22 cellular contexts compared by ENCODE assay signal in the genomic region with DNA sequence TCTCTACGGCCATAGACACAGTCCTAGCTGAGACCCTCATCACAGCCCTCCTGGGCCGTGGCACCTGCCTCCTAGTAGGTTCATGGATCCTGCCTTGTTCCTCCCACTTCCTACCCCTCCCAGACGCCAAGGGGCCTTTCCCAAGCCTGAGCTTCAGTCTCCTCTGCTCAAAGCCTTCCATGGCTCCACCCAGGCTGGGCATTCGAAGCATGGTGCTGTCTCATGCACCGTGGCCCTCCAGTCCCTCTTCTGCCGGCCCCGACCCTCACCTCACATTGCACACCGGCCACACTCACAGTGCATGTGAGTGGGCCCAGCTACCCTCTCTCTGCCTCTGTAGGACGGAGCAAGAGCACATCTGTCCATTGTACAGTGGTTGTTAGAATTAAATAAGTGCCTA. TPM values are rescaled to one million over a fixed set of nuclear protein-coding genes. Genes with fewer than 3 reads are reported as not detected.
A peak's percentile ranks its signal among the peaks of the same experiment; 100 is the strongest.
DNase-seq lines count a peak whose midpoint lies in the region; ATAC-seq and TF ChIP-seq lines count a peak whose summit lies in the region.
"Had no signal": no experiment of that assay in that cellular context is flagged by ENCODE, and none has a peak within 500 bp of the region (broad histone marks: within the 10 kb centered on the region; RNA-seq: fewer than 3 reads in every experiment).

No MANE protein-coding gene starts in this region.

- no peaks in the 10 kb centered on the region for H3K27me3 ChIP-seq in dorsolateral prefrontal cortex
- H3K27me3 ChIP-seq: BLaER1 treated with 17β-estradiol and CSF1 and Interleukin-3, amounts not matched to agents 10 nM and 100 nM; MG63 had no signal

- DNase-seq in dorsolateral prefrontal cortex (no peak), neural crest cell (ENCODE audit: low read depth, low spot score) (no peak), substantia nigra (lab: John Stamatoyannopoulos, UW) (no peak), iPS-NIHi7 (ENCODE audit: extremely low spot score) (no peak)
- no peak for DNase-seq in naive thymus-derived CD8-positive, alpha-beta T cell
- DNase-seq in activated T-cell treated with anti-CD3 and anti-CD28 coated beads, Interleukin-2, amount 50 U/mL, for 72 hours = no peak
- DNase-seq: 8988T; Caco-2; CD4-positive, alpha-beta memory T cell; Kasumi-1; MG63; NCI-H1417 treated with DMSO at 0.1 percent for 48 hours; NCI-H187; NCI-H510A; NCI-H748 treated with DMSO at 0.1 percent for 48 hours; RPMI8226; SHP77 treated with DMSO at 0.1 percent for 48 hours had no signal

- intact Hi-C loops in dorsolateral prefrontal cortex (cut with DNase I) = loop anchor here (5.0 kb wide), 2 partner anchors 34 to 39 kb away; no protein-coding TSS in a partner anchor

- POLR2A ChIA-PET in naive thymus-derived CD8-positive, alpha-beta T cell (lab: Charles Lee) = interaction anchor here (1.3 to 3.4 kb wide), 2 partner anchors 17 to 21 kb away, joined by 3 to 20 read pairs; partner anchors contain the start of gene KIAA0232

- H3K4me3 Mint-ChIP-seq in neural crest cell = no peak overlapping the region
- H3K4me3 Mint-ChIP-seq in naive thymus-derived CD8-positive, alpha-beta T cell = peak overlapping the region in 3 of 10 donors; percentile 25 to 72 (median 72)
- H3K4me3 Mint-ChIP-seq in activated T-cell treated with anti-CD3 and anti-CD28 coated beads, Interleukin-2, amount 50 U/mL, for 72 hours = no peak overlapping the region
- H3K4me3 Mint-ChIP-seq: CD4-positive, alpha-beta memory T cell had no signal

- ATAC-seq in naive thymus-derived CD8-positive, alpha-beta T cell = no peak
- ATAC-seq in HG02981 (IDR thresholded peaks at IDR 0.05; ENCODE audit: unreplicated experiment) = no peak
- ATAC-seq in activated T-cell treated with anti-CD3 and anti-CD28 coated beads, Interleukin-2, amount 50 U/mL, for 72 hours (replicated peaks in 1 of 2) = no peak

- no peaks in the 10 kb centered on the region for H3K9me3 Mint-ChIP-seq in neural crest cell
- H3K9me3 Mint-ChIP-seq in naive thymus-derived CD8-positive, alpha-beta T cell = no peaks in the 10 kb centered on the region
- no peaks in the 10 kb centered on the region for H3K9me3 Mint-ChIP-seq in activated T-cell treated with anti-CD3 and anti-CD28 coated beads, Interleukin-2, amount 50 U/mL, for 72 hours
- H3K9me3 Mint-ChIP-seq: CD4-positive, alpha-beta memory T cell had no signal

- TF ChIP-seq CTCF in 22Rv1 (IDR thresholded peaks at IDR 0.05) = no peak
- no peak for TF ChIP-seq CTCF in dorsolateral prefrontal cortex (IDR thresholded peaks at IDR 0.05 in 54 of 56, conservative IDR thresholded peaks at IDR 0.05 in 2 of 56; ENCODE audit: low read depth in 1 of 56, partially characterized antibody in 56 of 56)
- no peak for TF ChIP-seq CTCF in neural crest cell (conservative IDR thresholded peaks at IDR 0.05)

- H3K36me3 Mint-ChIP-seq in neural crest cell (ENCODE audit: low read depth) = no peaks in the 10 kb centered on the region
- no peaks in the 10 kb centered on the region for H3K36me3 Mint-ChIP-seq in naive thymus-derived CD8-positive, alpha-beta T cell
- H3K36me3 Mint-ChIP-seq in activated T-cell treated with anti-CD3 and anti-CD28 coated beads, Interleukin-2, amount 50 U/mL, for 72 hours (ENCODE audit: insufficient read depth in 2 of 2) = no peaks in the 10 kb centered on the region
- H3K36me3 Mint-ChIP-seq: CD4-positive, alpha-beta memory T cell had no signal

- H3K27ac ChIP-seq in 22Rv1 = peak overlapping the region; percentile 66
- H3K27ac ChIP-seq in dorsolateral prefrontal cortex = peak overlapping the region in 53 of 59 donors; percentile 2 to 90 (median 78)
- peak overlapping the region; percentile 76 for H3K27ac ChIP-seq in substantia nigra (ENCODE audit: low read depth, low read length, poor library complexity, severe bottlenecking)
- H3K27ac ChIP-seq: BLaER1 treated with 17β-estradiol and CSF1 and Interleukin-3, amounts not matched to agents 10 nM and 100 nM; PC-9; SK-N-MC had no signal

- H3K27ac Mint-ChIP-seq in neural crest cell (ENCODE audit: unreplicated experiment) = peak overlapping the region; percentile 95
- peak overlapping the region in 4 of 10 donors; percentile 49 to 91 (median 82) for H3K27ac Mint-ChIP-seq in naive thymus-derived CD8-positive, alpha-beta T cell
- H3K27ac Mint-ChIP-seq in activated T-cell treated with anti-CD3 and anti-CD28 coated beads, Interleukin-2, amount 50 U/mL, for 72 hours = no peak overlapping the region
- H3K27ac Mint-ChIP-seq: CD4-positive, alpha-beta memory T cell had no signal

- H3K27me3 Mint-ChIP-seq in neural crest cell (ENCODE audit: low read depth) = no peaks in the 10 kb centered on the region
- peaks cover 0 to 2% (median 0%) of the 10 kb centered on the region in 5 donors for H3K27me3 Mint-ChIP-seq in naive thymus-derived CD8-positive, alpha-beta T cell
- H3K27me3 Mint-ChIP-seq in activated T-cell treated with anti-CD3 and anti-CD28 coated beads, Interleukin-2, amount 50 U/mL, for 72 hours (ENCODE audit: low read depth) = no peaks in the 10 kb centered on the region
- H3K27me3 Mint-ChIP-seq: CD4-positive, alpha-beta memory T cell had no signal

- H3K4me1 Mint-ChIP-seq in neural crest cell = peaks cover 40% of the 10 kb centered on the region
- H3K4me1 Mint-ChIP-seq in naive thymus-derived CD8-positive, alpha-beta T cell = peaks cover 10 to 37% (median 15%) of the 10 kb centered on the region in 4 donors
- H3K4me1 Mint-ChIP-seq in activated T-cell treated with anti-CD3 and anti-CD28 coated beads, Interleukin-2, amount 50 U/mL, for 72 hours (ENCODE audit: low read depth) = peaks cover 7% of the 10 kb centered on the region

- peak overlapping the region in 1 of 59 donors; percentile 30 for H3K4me3 ChIP-seq in dorsolateral prefrontal cortex
- H3K4me3 ChIP-seq: BLaER1 treated with 17β-estradiol and CSF1 and Interleukin-3, amounts not matched to agents 10 nM and 100 nM; MG63; PC-9; SK-N-MC had no signal

RNA-seq across cellular contexts. Expression of gene KIAA0232, which starts 21.7 kb away (rescaled TPM):
- total RNA-seq in dorsolateral prefrontal cortex = 10 to 100 TPM; 46.1 to 81.3 (median 61.4) TPM
- total RNA-seq in neural crest cell = 40.1 and 41.7 TPM in 2 replicates
- 10 to 100 TPM; 29.9 to 31.0 TPM for total RNA-seq in naive thymus-derived CD8-positive, alpha-beta T cell
- polyA plus RNA-seq in naive thymus-derived CD8-positive, alpha-beta T cell = 10 to 100 TPM; 11.9 to 15.4 (median 13.7) TPM
- 10 to 100 TPM; 16.8 to 19.5 TPM for total RNA-seq in activated T-cell treated with anti-CD3 and anti-CD28 coated beads, Interleukin-2, amount 50 U/mL, for 72 hours

RNA-seq across cellular contexts. Expression of gene BLOC1S4, which starts 44.9 kb away (rescaled TPM):
- 10 to 100 TPM in 38 of 120 experiments, 1 to 10 TPM in 82; 5.0 to 12.2 (median 9.0) TPM for total RNA-seq in dorsolateral prefrontal cortex
- 23.8 and 25.1 TPM in 2 replicates for total RNA-seq in neural crest cell
- total RNA-seq in naive thymus-derived CD8-positive, alpha-beta T cell = 10 to 100 TPM; 38.7 to 40.0 TPM
- polyA plus RNA-seq in naive thymus-derived CD8-positive, alpha-beta T cell = 10 to 100 TPM; 65.8 to 81.6 (median 75.4) TPM
- 10 to 100 TPM; 14.1 to 14.6 TPM for total RNA-seq in activated T-cell treated with anti-CD3 and anti-CD28 coated beads, Interleukin-2, amount 50 U/mL, for 72 hours

RNA-seq across cellular contexts. Expression of gene MRFAP1L1, which starts 51.2 kb away (rescaled TPM):
- total RNA-seq in dorsolateral prefrontal cortex = 100 to 1,000 TPM in 7 of 120 experiments, 10 to 100 TPM in 113; 52.0 to 117 (median 80.0) TPM
- 70.4 and 74.0 TPM in 2 replicates for total RNA-seq in neural crest cell
- 100 to 1,000 TPM; 123 to 127 TPM for total RNA-seq in naive thymus-derived CD8-positive, alpha-beta T cell
- 100 to 1,000 TPM; 102 to 124 (median 105) TPM for polyA plus RNA-seq in naive thymus-derived CD8-positive, alpha-beta T cell
- 10 to 100 TPM; 53.3 to 57.7 TPM for total RNA-seq in activated T-cell treated with anti-CD3 and anti-CD28 coated beads, Interleukin-2, amount 50 U/mL, for 72 hours
